ENCODE assay signal across 9 cellular contexts in genomic region chr18:9825571-9826073, GRCh38.
DNase-seq lines count a peak whose midpoint lies in the region; ATAC-seq and TF ChIP-seq lines count a peak whose summit lies in the region.
"Had no signal": no experiment of that assay in that cellular context is flagged by ENCODE, and none has a peak within 500 bp of the region (broad histone marks: within the 10 kb centered on the region; RNA-seq: fewer than 3 reads in every experiment).

No MANE protein-coding gene starts in this region.

- CTCF ChIA-PET in activated CD4-positive, alpha-beta memory T cell treated with anti-CD3 and anti-CD28 coated beads for 36 hours (lab: Charles Lee), result no interaction called here

- peak overlapping the region; percentile 48 for H3K27ac Mint-ChIP-seq in stimulated activated naive B cell treated with anti-CD40 and anti-IgM and Interleukin-4, amounts not matched to agents 10 μg/mL and 1 μg/mL and 100 μg/mL, for 72 hours
- H3K27ac Mint-ChIP-seq in naive thymus-derived CD8-positive, alpha-beta T cell, result no peak overlapping the region
- no peak overlapping the region for H3K27ac Mint-ChIP-seq in activated CD4-positive, alpha-beta memory T cell treated with anti-CD3 and anti-CD28 coated beads for 36 hours
- H3K27ac Mint-ChIP-seq: natural killer cell had no signal

- no peaks in the 10 kb centered on the region for H3K27me3 ChIP-seq in HL-60 (ENCODE audit: insufficient read depth, poor library complexity, severe bottlenecking)

- H3K4me3 Mint-ChIP-seq in stimulated activated naive B cell treated with anti-CD40 and anti-IgM and Interleukin-4, amounts not matched to agents 10 μg/mL and 1 μg/mL and 100 μg/mL, for 72 hours, result no peak overlapping the region
- H3K4me3 Mint-ChIP-seq in naive thymus-derived CD8-positive, alpha-beta T cell, result no peak overlapping the region
- H3K4me3 Mint-ChIP-seq in activated CD4-positive, alpha-beta memory T cell treated with anti-CD3 and anti-CD28 coated beads for 36 hours, result no peak overlapping the region
- H3K4me3 Mint-ChIP-seq: natural killer cell had no signal

- peaks cover 0 to 6% of the 10 kb centered on the region in 2 donors for H3K27me3 Mint-ChIP-seq in stimulated activated naive B cell treated with anti-CD40 and anti-IgM and Interleukin-4, amounts not matched to agents 10 μg/mL and 1 μg/mL and 100 μg/mL, for 72 hours
- H3K27me3 Mint-ChIP-seq in naive thymus-derived CD8-positive, alpha-beta T cell, result peaks cover 2 to 19% (median 4%) of the 10 kb centered on the region in 5 donors
- H3K27me3 Mint-ChIP-seq in activated CD4-positive, alpha-beta memory T cell treated with anti-CD3 and anti-CD28 coated beads for 36 hours, result peaks cover 15% of the 10 kb centered on the region

- peaks cover 2 to 3% of the 10 kb centered on the region in 2 donors for H3K36me3 Mint-ChIP-seq in stimulated activated naive B cell treated with anti-CD40 and anti-IgM and Interleukin-4, amounts not matched to agents 10 μg/mL and 1 μg/mL and 100 μg/mL, for 72 hours
- no peaks in the 10 kb centered on the region for H3K36me3 Mint-ChIP-seq in naive thymus-derived CD8-positive, alpha-beta T cell
- H3K36me3 Mint-ChIP-seq in activated CD4-positive, alpha-beta memory T cell treated with anti-CD3 and anti-CD28 coated beads for 36 hours, result no peaks in the 10 kb centered on the region
- H3K36me3 Mint-ChIP-seq: natural killer cell had no signal

- DNase-seq in HL-60 (ENCODE audit: low read depth in 1 of 2, low spot score in 1 of 2) (peak; percentile 86 to 87), T1000 (lab: John Stamatoyannopoulos, UW) (peak; percentile 10), left cardiac atrium (no peak), NCI-H1092 (lab: John Stamatoyannopoulos, UW) (no peak)
- no peak for DNase-seq in stimulated activated naive B cell treated with anti-CD40 and anti-IgM and Interleukin-4, amounts not matched to agents 10 μg/mL and 1 μg/mL and 100 μg/mL, for 72 hours
- DNase-seq in naive thymus-derived CD8-positive, alpha-beta T cell, result no peak
- no peak for DNase-seq in activated CD4-positive, alpha-beta memory T cell treated with anti-CD3 and anti-CD28 coated beads for 36 hours
- DNase-seq: natural killer cell had no signal

- TF ChIP-seq CTCF in HL-60 (IDR thresholded peaks at IDR 0.05; ENCODE audit: insufficient read depth, low read length), result no peak

- ATAC-seq in left cardiac atrium (peak; percentile 56 to 81), HG03280 (IDR thresholded peaks at IDR 0.05; ENCODE audit: unreplicated experiment) (no peak)
- ATAC-seq in stimulated activated naive B cell treated with anti-CD40 and anti-IgM and Interleukin-4, amounts not matched to agents 10 μg/mL and 1 μg/mL and 100 μg/mL, for 72 hours (replicated peaks), result peak; percentile 84 to 87
- no peak for ATAC-seq in naive thymus-derived CD8-positive, alpha-beta T cell

- peaks cover 0 to 3% of the 10 kb centered on the region in 2 donors for H3K9me3 Mint-ChIP-seq in stimulated activated naive B cell treated with anti-CD40 and anti-IgM and Interleukin-4, amounts not matched to agents 10 μg/mL and 1 μg/mL and 100 μg/mL, for 72 hours
- peaks cover 0 to 8% (median 0%) of the 10 kb centered on the region in 9 donors for H3K9me3 Mint-ChIP-seq in naive thymus-derived CD8-positive, alpha-beta T cell
- no peaks in the 10 kb centered on the region for H3K9me3 Mint-ChIP-seq in activated CD4-positive, alpha-beta memory T cell treated with anti-CD3 and anti-CD28 coated beads for 36 hours
- H3K9me3 Mint-ChIP-seq: natural killer cell had no signal

- POLR2A ChIA-PET in naive thymus-derived CD8-positive, alpha-beta T cell (lab: Charles Lee), result no interaction called here
- POLR2A ChIA-PET in activated CD4-positive, alpha-beta memory T cell treated with anti-CD3 and anti-CD28 coated beads for 36 hours (lab: Charles Lee), result no interaction called here

- intact Hi-C loops in left cardiac atrium (cut with DNase I), result no loop called here
- intact Hi-C loops in activated CD4-positive, alpha-beta memory T cell treated with anti-CD3 and anti-CD28 coated beads for 36 hours (cut with micrococcal nuclease), result no loop called here

- no peak overlapping the region for H3K4me3 ChIP-seq in HL-60 (replicated peaks; ENCODE audit: insufficient read depth, low read length)

- peak overlapping the region; percentile 81 for H3K27ac ChIP-seq in HL-60 (replicated peaks)

- H3K4me1 Mint-ChIP-seq in stimulated activated naive B cell treated with anti-CD40 and anti-IgM and Interleukin-4, amounts not matched to agents 10 μg/mL and 1 μg/mL and 100 μg/mL, for 72 hours, result peaks cover 6 to 15% of the 10 kb centered on the region in 2 donors
- peaks cover 0 to 13% (median 2%) of the 10 kb centered on the region in 4 donors for H3K4me1 Mint-ChIP-seq in naive thymus-derived CD8-positive, alpha-beta T cell
- H3K4me1 Mint-ChIP-seq in activated CD4-positive, alpha-beta memory T cell treated with anti-CD3 and anti-CD28 coated beads for 36 hours (ENCODE audit: low read depth), result no peaks in the 10 kb centered on the region

Comparison
In these comparisons a context has a peak if more than half of its experiments do, and no peak if none do; other contexts are left out.
1. DNase-seq: peak in HL-60 (2 of 2) and T1000 (single experiment); none in left cardiac atrium (single experiment), stimulated activated naive B cell treated with anti-CD40 and anti-IgM and Interleukin-4, amounts not matched to agents 10 μg/mL and 1 μg/mL and 100 μg/mL, for 72 hours (single experiment), NCI-H1092 (single experiment), naive thymus-derived CD8-positive, alpha-beta T cell (0 of 10) and activated CD4-positive, alpha-beta memory T cell treated with anti-CD3 and anti-CD28 coated beads for 36 hours (single experiment).
2. ATAC-seq: peak in left cardiac atrium (2 of 2) and stimulated activated naive B cell treated with anti-CD40 and anti-IgM and Interleukin-4, amounts not matched to agents 10 μg/mL and 1 μg/mL and 100 μg/mL, for 72 hours (2 of 2); none in HG03280 (single experiment) and naive thymus-derived CD8-positive, alpha-beta T cell (0 of 2).